8 cellular contexts compared by ENCODE assay signal in genomic region chr2:27703638-27704341, GRCh38.
DNase-seq lines count a peak whose midpoint lies in the region; ATAC-seq and FAIRE-seq lines count a peak whose summit lies in the region.

No MANE protein-coding gene starts in this region.

- peak overlapping the region; percentile 4 for H3K9ac ChIP-seq in endocrine pancreas (ENCODE audit: control insufficient read depth, insufficient read depth, low read length)

- H3K36me3 ChIP-seq in endocrine pancreas (ENCODE audit: control insufficient read depth, insufficient read depth, low read length): no peaks in the 10 kb centered on the region

- no peak overlapping the region for H3K4me3 ChIP-seq in endocrine pancreas (ENCODE audit: control insufficient read depth, insufficient read depth, low read length)

- ATAC-seq in HG02763 (IDR thresholded peaks at IDR 0.05; ENCODE audit: unreplicated experiment): no peak

- peak; percentile 46 for FAIRE-seq in HTR-8/SVneo (lab: Jason Lieb, UNC)

- H3K27me3 ChIP-seq in endocrine pancreas (ENCODE audit: control insufficient read depth, insufficient read depth, low read length): no peaks in the 10 kb centered on the region

- no peaks in the 10 kb centered on the region for H3K9me3 ChIP-seq in endocrine pancreas (ENCODE audit: control insufficient read depth, low read length)

- DNase-seq in DMS153 (lab: John Stamatoyannopoulos, UW) (peak; percentile 41), HTR-8/SVneo (ENCODE audit: insufficient read length, low spot score) (peak; percentile 84), NOMO-1 treated with DMSO at 0.1 percent for 48 hours (lab: John Stamatoyannopoulos, UW; ENCODE audit: unreplicated experiment) (peak; percentile 88), middle frontal gyrus (ENCODE audit: extremely low spot score, low spot score) (peak; percentile 68)
- DNase-seq in activated CD8-positive, alpha-beta memory T cell treated with anti-CD3 and anti-CD28 coated beads for 1 hour (ENCODE audit: extremely low read depth in 1 of 2, low read depth in 1 of 2): peak; percentile 62 to 71
- peak; percentile 66 to 76 for DNase-seq in stimulated activated CD8-positive, alpha-beta memory T cell treated with anti-CD3 and anti-CD28 coated beads, Interleukin-2, amount 100 ng/mL, for 48 hours (ENCODE audit: low read depth in 2 of 2)

- H3K4me1 ChIP-seq in endocrine pancreas (ENCODE audit: control insufficient read depth, insufficient read depth, low read length): no peaks in the 10 kb centered on the region
